ENCODE assay signal across 1 cellular context in genomic region chr7:102991540-102992214, GRCh38.
TF ChIP-seq lines count a peak whose summit lies in the region.

No MANE protein-coding gene starts in this region.

TF ChIP-seq in HepG2, 621 proteins besides CTCF, POLR2A, EP300 and RAD21 (continued from another document and continues in another):
- TF ChIP-seq, protein P1, sequence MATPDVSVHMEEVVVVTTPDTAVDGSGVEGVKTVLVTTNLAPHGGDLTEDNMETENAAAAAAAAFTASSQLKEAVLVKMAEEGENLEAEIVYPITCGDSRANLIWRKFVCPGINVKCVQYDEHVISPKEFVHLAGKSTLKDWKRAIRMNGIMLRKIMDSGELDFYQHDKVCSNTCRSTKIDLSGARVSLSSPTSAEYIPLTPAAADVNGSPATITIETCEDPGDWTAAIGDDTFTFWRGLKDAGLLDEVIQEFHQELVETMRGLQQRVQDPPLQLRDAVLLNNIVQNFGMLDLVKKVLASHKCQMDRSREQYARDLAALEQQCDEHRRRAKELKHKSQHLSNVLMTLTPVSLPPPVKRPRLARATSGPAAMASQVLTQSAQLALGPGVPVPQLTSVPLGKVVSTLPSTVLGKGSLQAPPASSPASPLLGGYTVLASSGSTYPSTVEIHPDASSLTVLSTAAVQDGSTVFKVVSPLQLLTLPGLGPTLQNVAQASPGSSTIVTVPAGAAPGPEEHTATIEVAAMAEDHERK (CRISPR knock-in tag; IDR thresholded peaks at IDR 0.05; ENCODE audit: low read depth) = no peak
- TF ChIP-seq TCF7 (IDR thresholded peaks at IDR 0.05; ENCODE audit: low read depth) (peak; percentile 24; the same call in 1 of the 2 replicates), JUND (CRISPR knock-in tag; IDR thresholded peaks at IDR 0.05) (peak; percentile 57; the same call in 1 of the 2 replicates), KMT2B (CRISPR knock-in tag; IDR thresholded peaks at IDR 0.05) (no peak), JUN (CRISPR knock-in tag; IDR thresholded peaks at IDR 0.05) (no peak), NFE2L2 (IDR thresholded peaks at IDR 0.05; ENCODE audit: low read length) (peak; percentile 29; the same call in 1 of the 2 replicates), ZNF383 (CRISPR knock-in tag; IDR thresholded peaks at IDR 0.05; ENCODE audit: borderline replicate concordance) (no peak), FOXO4 (CRISPR knock-in tag; conservative IDR thresholded peaks at IDR 0.05) (no peak), ZNF24 (IDR thresholded peaks at IDR 0.05) (peak; percentile 73), SMAD3 (CRISPR knock-in tag; IDR thresholded peaks at IDR 0.05) (no peak), IRF1 (CRISPR knock-in tag; IDR thresholded peaks at IDR 0.05; ENCODE audit: low read depth) (no peak), ZNF207 (IDR thresholded peaks at IDR 0.05; ENCODE audit: borderline replicate concordance) (no peak), NFYB (CRISPR knock-in tag; IDR thresholded peaks at IDR 0.05) (no peak), RERE (CRISPR knock-in tag; IDR thresholded peaks at IDR 0.05; ENCODE audit: low read depth) (no peak), ZNF749 (CRISPR knock-in tag; IDR thresholded peaks at IDR 0.05; ENCODE audit: borderline replicate concordance) (no peak), GABPB1 (CRISPR knock-in tag; IDR thresholded peaks at IDR 0.05) (peak; percentile 40; the same call in 1 of the 2 replicates), ZNF839 (CRISPR knock-in tag; IDR thresholded peaks at IDR 0.05; ENCODE audit: borderline replicate concordance) (no peak), PBX2 (CRISPR knock-in tag; IDR thresholded peaks at IDR 0.05) (no peak), HDAC2 (CRISPR knock-in tag; IDR thresholded peaks at IDR 0.05) (no peak), ZNF879 (CRISPR knock-in tag; IDR thresholded peaks at IDR 0.05) (no peak), ZNF557 (CRISPR knock-in tag; IDR thresholded peaks at IDR 0.05) (no peak), FOXM1 (CRISPR knock-in tag; IDR thresholded peaks at IDR 0.05) (no peak), TCF7L2 (IDR thresholded peaks at IDR 0.05; ENCODE audit: low read depth, low read length) (no peak), DNMT3B (CRISPR knock-in tag; conservative IDR thresholded peaks at IDR 0.05) (0 out of 2 replicates have a peak, but pooled peaks have one; percentile 48), ZNF550 (CRISPR knock-in tag; IDR thresholded peaks at IDR 0.05; ENCODE audit: borderline replicate concordance) (no peak), ZBTB3 (CRISPR knock-in tag; IDR thresholded peaks at IDR 0.05; ENCODE audit: borderline replicate concordance, low read depth) (no peak), SNAPC4 (CRISPR knock-in tag; IDR thresholded peaks at IDR 0.05) (no peak), GATAD2A (CRISPR knock-in tag; IDR thresholded peaks at IDR 0.05) (peak; percentile 57), MXI1 (IDR thresholded peaks at IDR 0.05; ENCODE audit: borderline replicate concordance, low read depth, low read length) (no peak), KAT2B (IDR thresholded peaks at IDR 0.05; ENCODE audit: borderline replicate concordance, low read depth, low read length) (0 out of 2 replicates have a peak, but pooled peaks have one; percentile 11), JUNB (CRISPR knock-in tag; IDR thresholded peaks at IDR 0.05; ENCODE audit: borderline replicate concordance) (peak; percentile 78; the same call in 1 of the 2 replicates), MTA3 (CRISPR knock-in tag; IDR thresholded peaks at IDR 0.05) (no peak), GZF1 (CRISPR knock-in tag; IDR thresholded peaks at IDR 0.05) (no peak), ZEB1 (IDR thresholded peaks at IDR 0.05; ENCODE audit: insufficient replicate concordance, low read depth) (no peak), ZNF773 (CRISPR knock-in tag; IDR thresholded peaks at IDR 0.05; ENCODE audit: borderline replicate concordance) (no peak), ZNF263 (CRISPR knock-in tag; IDR thresholded peaks at IDR 0.05) (no peak), TBL1XR1 (IDR thresholded peaks at IDR 0.05; ENCODE audit: borderline replicate concordance, low read length, partially characterized antibody) (no peak), MED1 (CRISPR knock-in tag; IDR thresholded peaks at IDR 0.05) (0 out of 2 replicates have a peak, but pooled peaks have one; percentile 25), ZNF33B (CRISPR knock-in tag; IDR thresholded peaks at IDR 0.05) (no peak), ATF7 (IDR thresholded peaks at IDR 0.05) (no peak), ATF7 (CRISPR knock-in tag; IDR thresholded peaks at IDR 0.05) (no peak), FOXA3 (CRISPR knock-in tag; IDR thresholded peaks at IDR 0.05) (peak; percentile 52; the same call in 1 of the 2 replicates)
- TF ChIP-seq, protein P2, sequence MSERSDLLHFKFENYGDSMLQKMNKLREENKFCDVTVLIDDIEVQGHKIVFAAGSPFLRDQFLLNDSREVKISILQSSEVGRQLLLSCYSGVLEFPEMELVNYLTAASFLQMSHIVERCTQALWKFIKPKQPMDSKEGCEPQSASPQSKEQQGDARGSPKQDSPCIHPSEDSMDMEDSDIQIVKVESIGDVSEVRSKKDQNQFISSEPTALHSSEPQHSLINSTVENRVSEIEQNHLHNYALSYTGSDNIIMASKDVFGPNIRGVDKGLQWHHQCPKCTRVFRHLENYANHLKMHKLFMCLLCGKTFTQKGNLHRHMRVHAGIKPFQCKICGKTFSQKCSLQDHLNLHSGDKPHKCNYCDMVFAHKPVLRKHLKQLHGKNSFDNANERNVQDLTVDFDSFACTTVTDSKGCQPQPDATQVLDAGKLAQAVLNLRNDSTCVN (CRISPR knock-in tag; IDR thresholded peaks at IDR 0.05; ENCODE audit: borderline replicate concordance) = no peak
- TF ChIP-seq, protein P3, sequence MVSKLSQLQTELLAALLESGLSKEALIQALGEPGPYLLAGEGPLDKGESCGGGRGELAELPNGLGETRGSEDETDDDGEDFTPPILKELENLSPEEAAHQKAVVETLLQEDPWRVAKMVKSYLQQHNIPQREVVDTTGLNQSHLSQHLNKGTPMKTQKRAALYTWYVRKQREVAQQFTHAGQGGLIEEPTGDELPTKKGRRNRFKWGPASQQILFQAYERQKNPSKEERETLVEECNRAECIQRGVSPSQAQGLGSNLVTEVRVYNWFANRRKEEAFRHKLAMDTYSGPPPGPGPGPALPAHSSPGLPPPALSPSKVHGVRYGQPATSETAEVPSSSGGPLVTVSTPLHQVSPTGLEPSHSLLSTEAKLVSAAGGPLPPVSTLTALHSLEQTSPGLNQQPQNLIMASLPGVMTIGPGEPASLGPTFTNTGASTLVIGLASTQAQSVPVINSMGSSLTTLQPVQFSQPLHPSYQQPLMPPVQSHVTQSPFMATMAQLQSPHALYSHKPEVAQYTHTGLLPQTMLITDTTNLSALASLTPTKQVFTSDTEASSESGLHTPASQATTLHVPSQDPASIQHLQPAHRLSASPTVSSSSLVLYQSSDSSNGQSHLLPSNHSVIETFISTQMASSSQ (IDR thresholded peaks at IDR 0.05; ENCODE audit: low read depth) = no peak
- TF ChIP-seq, protein P3 (CRISPR knock-in tag; IDR thresholded peaks at IDR 0.05; ENCODE audit: borderline replicate concordance) = no peak
